In the genomic region with DNA sequence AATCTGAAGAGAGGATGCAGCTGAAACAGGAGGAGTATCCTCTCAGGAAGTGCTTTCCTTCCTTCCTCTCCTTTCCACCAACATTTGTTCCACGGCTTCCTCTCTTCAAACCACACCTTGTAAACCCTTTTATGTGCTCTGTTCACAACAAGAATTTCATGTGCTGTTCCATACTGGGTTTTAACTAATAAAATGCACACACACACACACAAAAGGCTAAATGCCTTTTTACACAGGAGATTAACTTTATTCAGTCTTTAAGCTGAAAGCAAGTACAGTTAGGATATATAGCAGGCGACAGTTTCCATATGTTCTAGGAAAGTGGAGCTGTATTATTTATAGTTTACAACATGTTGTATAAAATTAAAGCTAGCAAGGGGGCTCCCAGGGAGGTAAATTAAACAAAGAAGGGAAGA, we compare ENCODE assay signal across 2 cellular contexts.
TF ChIP-seq lines count a peak whose summit lies in the region.

No MANE protein-coding gene starts in this region.

TF ChIP-seq in IMR-90, 13 proteins besides CTCF, POLR2A, EP300 and RAD21:
- TF ChIP-seq CEBPB (IDR thresholded peaks at IDR 0.05; ENCODE audit: low read depth, low read length) (no peak), BHLHE40 (IDR thresholded peaks at IDR 0.05; ENCODE audit: low read depth, low read length) (no peak), MAZ (IDR thresholded peaks at IDR 0.05; ENCODE audit: borderline replicate concordance, low read depth, low read length) (no peak), SMC3 (IDR thresholded peaks at IDR 0.05; ENCODE audit: low read depth, low read length) (no peak), NFE2L2 (IDR thresholded peaks at IDR 0.05; ENCODE audit: low read depth, low read length) (no peak), MAFK (IDR thresholded peaks at IDR 0.05; ENCODE audit: low read depth, low read length) (no peak), FOS (IDR thresholded peaks at IDR 0.05; ENCODE audit: low read depth, low read length) (no peak), CHD1 (IDR thresholded peaks at IDR 0.05; ENCODE audit: low read depth, low read length) (no peak), MXI1 (IDR thresholded peaks at IDR 0.05; ENCODE audit: borderline replicate concordance, low read depth, low read length) (no peak), RFX5 (IDR thresholded peaks at IDR 0.05; ENCODE audit: low read depth, low read length) (no peak), RCOR1 (IDR thresholded peaks at IDR 0.05; ENCODE audit: insufficient replicate concordance, low read length) (no peak)
- TF ChIP-seq, protein P1, sequence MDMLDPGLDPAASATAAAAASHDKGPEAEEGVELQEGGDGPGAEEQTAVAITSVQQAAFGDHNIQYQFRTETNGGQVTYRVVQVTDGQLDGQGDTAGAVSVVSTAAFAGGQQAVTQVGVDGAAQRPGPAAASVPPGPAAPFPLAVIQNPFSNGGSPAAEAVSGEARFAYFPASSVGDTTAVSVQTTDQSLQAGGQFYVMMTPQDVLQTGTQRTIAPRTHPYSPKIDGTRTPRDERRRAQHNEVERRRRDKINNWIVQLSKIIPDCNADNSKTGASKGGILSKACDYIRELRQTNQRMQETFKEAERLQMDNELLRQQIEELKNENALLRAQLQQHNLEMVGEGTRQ (IDR thresholded peaks at IDR 0.05; ENCODE audit: low read depth, low read length) = no peak
- TF ChIP-seq, protein P2, sequence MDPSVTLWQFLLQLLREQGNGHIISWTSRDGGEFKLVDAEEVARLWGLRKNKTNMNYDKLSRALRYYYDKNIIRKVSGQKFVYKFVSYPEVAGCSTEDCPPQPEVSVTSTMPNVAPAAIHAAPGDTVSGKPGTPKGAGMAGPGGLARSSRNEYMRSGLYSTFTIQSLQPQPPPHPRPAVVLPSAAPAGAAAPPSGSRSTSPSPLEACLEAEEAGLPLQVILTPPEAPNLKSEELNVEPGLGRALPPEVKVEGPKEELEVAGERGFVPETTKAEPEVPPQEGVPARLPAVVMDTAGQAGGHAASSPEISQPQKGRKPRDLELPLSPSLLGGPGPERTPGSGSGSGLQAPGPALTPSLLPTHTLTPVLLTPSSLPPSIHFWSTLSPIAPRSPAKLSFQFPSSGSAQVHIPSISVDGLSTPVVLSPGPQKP (IDR thresholded peaks at IDR 0.05; ENCODE audit: borderline replicate concordance, low read depth, low read length) = no peak

TF ChIP-seq in K562, 482 proteins besides CTCF, POLR2A, EP300 and RAD21:
- no peak for TF ChIP-seq CSDE1 (IDR thresholded peaks at IDR 0.05)
- TF ChIP-seq MAFK (IDR thresholded peaks at IDR 0.05; ENCODE audit: low read length) = no peak
- TF ChIP-seq ZNF778 (CRISPR knock-in tag; IDR thresholded peaks at IDR 0.05) = no peak
- TF ChIP-seq ZNF184 (CRISPR knock-in tag; IDR thresholded peaks at IDR 0.05) = no peak
- no peak for TF ChIP-seq ZNF146 (CRISPR knock-in tag; IDR thresholded peaks at IDR 0.05; ENCODE audit: unreplicated experiment)
- no peak for TF ChIP-seq NBN (IDR thresholded peaks at IDR 0.05; ENCODE audit: low read depth)
- no peak for TF ChIP-seq RAD51 (IDR thresholded peaks at IDR 0.05; ENCODE audit: borderline replicate concordance, low read depth)
- no peak for TF ChIP-seq FOXK2 (conservative IDR thresholded peaks at IDR 0.05 in 1 of 2, IDR thresholded peaks at IDR 0.05 in 1 of 2; ENCODE audit: low read depth in 2 of 2)
- no peak for TF ChIP-seq XRCC3 (IDR thresholded peaks at IDR 0.05)
- TF ChIP-seq, protein P3, sequence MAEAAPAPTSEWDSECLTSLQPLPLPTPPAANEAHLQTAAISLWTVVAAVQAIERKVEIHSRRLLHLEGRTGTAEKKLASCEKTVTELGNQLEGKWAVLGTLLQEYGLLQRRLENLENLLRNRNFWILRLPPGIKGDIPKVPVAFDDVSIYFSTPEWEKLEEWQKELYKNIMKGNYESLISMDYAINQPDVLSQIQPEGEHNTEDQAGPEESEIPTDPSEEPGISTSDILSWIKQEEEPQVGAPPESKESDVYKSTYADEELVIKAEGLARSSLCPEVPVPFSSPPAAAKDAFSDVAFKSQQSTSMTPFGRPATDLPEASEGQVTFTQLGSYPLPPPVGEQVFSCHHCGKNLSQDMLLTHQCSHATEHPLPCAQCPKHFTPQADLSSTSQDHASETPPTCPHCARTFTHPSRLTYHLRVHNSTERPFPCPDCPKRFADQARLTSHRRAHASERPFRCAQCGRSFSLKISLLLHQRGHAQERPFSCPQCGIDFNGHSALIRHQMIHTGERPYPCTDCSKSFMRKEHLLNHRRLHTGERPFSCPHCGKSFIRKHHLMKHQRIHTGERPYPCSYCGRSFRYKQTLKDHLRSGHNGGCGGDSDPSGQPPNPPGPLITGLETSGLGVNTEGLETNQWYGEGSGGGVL (CRISPR knock-in tag; IDR thresholded peaks at IDR 0.05) = no peak
- no peak for TF ChIP-seq OTX1 (CRISPR knock-in tag; IDR thresholded peaks at IDR 0.05)
- TF ChIP-seq MCM3 (IDR thresholded peaks at IDR 0.05) = no peak
- TF ChIP-seq RBFOX2 (IDR thresholded peaks at IDR 0.05; ENCODE audit: low read depth, low read length) = no peak
TF ChIP-seq in K562: peak in this region for 0.
